Comparison of ENCODE assay signal across 1 cellular context in the genomic region with DNA sequence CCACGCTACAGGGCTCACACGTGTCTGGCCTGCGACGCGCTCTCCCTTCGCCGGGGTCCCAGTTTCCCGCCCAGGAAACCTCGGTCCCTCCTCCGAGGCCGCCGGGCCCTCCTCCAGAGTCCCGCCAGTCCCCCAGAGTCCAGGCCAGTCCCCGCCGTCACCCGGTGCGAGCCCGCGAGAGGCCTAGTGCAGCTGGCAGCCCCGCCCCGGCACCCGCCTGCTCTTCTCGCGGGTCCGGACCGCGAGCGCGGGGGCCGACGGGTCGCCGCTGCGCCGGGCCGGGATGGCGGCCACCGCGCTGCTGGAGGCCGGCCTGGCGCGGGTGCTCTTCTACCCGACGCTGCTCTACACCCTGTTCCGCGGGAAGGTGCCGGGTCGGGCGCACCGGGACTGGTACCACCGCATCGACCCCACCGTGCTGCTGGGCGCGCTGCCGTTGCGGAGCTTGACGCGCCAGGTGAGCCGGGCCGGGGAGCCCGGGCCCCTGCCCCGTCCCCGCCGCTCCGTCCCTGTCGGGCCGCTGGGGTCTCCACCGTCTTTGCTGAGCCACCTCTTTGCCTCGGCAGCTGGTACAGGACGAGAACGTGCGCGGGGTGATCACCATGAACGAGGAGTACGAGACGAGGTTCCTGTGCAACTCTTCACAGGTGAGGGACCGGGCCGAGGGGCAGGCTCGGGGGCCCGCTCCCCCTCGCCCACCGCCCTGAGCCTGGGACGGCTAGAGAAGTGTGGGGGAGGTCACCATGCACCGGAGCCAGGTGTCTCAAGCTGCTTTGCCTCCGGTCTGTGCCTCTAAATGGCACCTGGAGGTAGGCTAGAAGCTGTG.
TF ChIP-seq lines count a peak whose summit lies in the region.

A gene with protein sequence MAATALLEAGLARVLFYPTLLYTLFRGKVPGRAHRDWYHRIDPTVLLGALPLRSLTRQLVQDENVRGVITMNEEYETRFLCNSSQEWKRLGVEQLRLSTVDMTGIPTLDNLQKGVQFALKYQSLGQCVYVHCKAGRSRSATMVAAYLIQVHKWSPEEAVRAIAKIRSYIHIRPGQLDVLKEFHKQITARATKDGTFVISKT (plus strand): TSS at position 260 of the 826 bp plus-strand sequence. CDS start 24 bp downstream, at position 284.

TF ChIP-seq in HepG2, 621 proteins besides CTCF, POLR2A, EP300 and RAD21 (continued from another document and continues in another):
- TF ChIP-seq ZNF687 (CRISPR knock-in tag; IDR thresholded peaks at IDR 0.05) (peak; percentile 93), KLF15 (CRISPR knock-in tag; IDR thresholded peaks at IDR 0.05; ENCODE audit: borderline replicate concordance) (0 out of 2 replicates have a peak, but pooled peaks have one; percentile 25), ZNF75D (CRISPR knock-in tag; IDR thresholded peaks at IDR 0.05; ENCODE audit: borderline replicate concordance) (no peak), NFYC (CRISPR knock-in tag; IDR thresholded peaks at IDR 0.05) (no peak), NR2F2 (IDR thresholded peaks at IDR 0.05; ENCODE audit: borderline replicate concordance, low read depth) (peak; percentile 9; the same call in 1 of the 2 replicates), PCBP1 (IDR thresholded peaks at IDR 0.05; ENCODE audit: borderline replicate concordance, low read depth, low read length) (no peak), E2F2 (CRISPR knock-in tag; IDR thresholded peaks at IDR 0.05; ENCODE audit: borderline replicate concordance) (peak; percentile 39; the same call in 1 of the 2 replicates), MXD3 (CRISPR knock-in tag; IDR thresholded peaks at IDR 0.05) (peak; percentile 82; the same call in 1 of the 2 replicates), ZNF138 (CRISPR knock-in tag; IDR thresholded peaks at IDR 0.05; ENCODE audit: low read depth) (peak; percentile 84), GABPB1 (CRISPR knock-in tag; IDR thresholded peaks at IDR 0.05) (peak; percentile 71), ZNF331 (CRISPR knock-in tag; IDR thresholded peaks at IDR 0.05) (no peak), RXRA (CRISPR knock-in tag; IDR thresholded peaks at IDR 0.05) (peak; percentile 86; the same call in 1 of the 2 replicates), CBX2 (IDR thresholded peaks at IDR 0.05; ENCODE audit: low read depth, low read length) (no peak), CBX2 (CRISPR knock-in tag; IDR thresholded peaks at IDR 0.05; ENCODE audit: low read depth) (no peak), NR2F6 (IDR thresholded peaks at IDR 0.05) (no peak), NR2F6 (CRISPR knock-in tag; IDR thresholded peaks at IDR 0.05) (peak; percentile 4; the same call in 1 of the 2 replicates), ADNP (CRISPR knock-in tag; IDR thresholded peaks at IDR 0.05) (peak; percentile 48), ZNF709 (CRISPR knock-in tag; IDR thresholded peaks at IDR 0.05) (no peak; the same call in 1 of the 2 replicates), HMG20A (CRISPR knock-in tag; IDR thresholded peaks at IDR 0.05; ENCODE audit: borderline replicate concordance) (0 out of 2 replicates have a peak, but pooled peaks have one; percentile 8), AGO2 (optimal IDR thresholded peaks at IDR 0.05; ENCODE audit: low read depth, low read length) (peak; percentile 76), NR3C1 (CRISPR knock-in tag; IDR thresholded peaks at IDR 0.05) (no peak), ZNF691 (CRISPR knock-in tag; IDR thresholded peaks at IDR 0.05; ENCODE audit: borderline replicate concordance, low read depth) (no peak), ZNF703 (CRISPR knock-in tag; IDR thresholded peaks at IDR 0.05; ENCODE audit: borderline replicate concordance) (0 out of 2 replicates have a peak, but pooled peaks have one; percentile 35), ASH2L (IDR thresholded peaks at IDR 0.05; ENCODE audit: insufficient read length, low read depth, low read length) (peak; percentile 84), ZNF552 (CRISPR knock-in tag; IDR thresholded peaks at IDR 0.05; ENCODE audit: borderline replicate concordance) (0 out of 2 replicates have a peak, but pooled peaks have one; percentile 13), SUZ12 (IDR thresholded peaks at IDR 0.05; ENCODE audit: low read depth, low read length) (no peak), ZNF44 (CRISPR knock-in tag; IDR thresholded peaks at IDR 0.05) (peak; percentile 58; the same call in 1 of the 2 replicates), ZNF570 (CRISPR knock-in tag; IDR thresholded peaks at IDR 0.05; ENCODE audit: borderline replicate concordance) (peak; percentile 16; the same call in 1 of the 2 replicates), ZNF430 (CRISPR knock-in tag; IDR thresholded peaks at IDR 0.05) (peak; percentile 55), HNF1B (CRISPR knock-in tag; IDR thresholded peaks at IDR 0.05) (peak; percentile 6; the same call in 1 of the 2 replicates), ZNF564 (CRISPR knock-in tag; IDR thresholded peaks at IDR 0.05) (peak; percentile 85; the same call in 1 of the 2 replicates), NCOA1 (CRISPR knock-in tag; IDR thresholded peaks at IDR 0.05) (0 out of 2 replicates have a peak, but pooled peaks have one; percentile 88), ZSCAN30 (CRISPR knock-in tag; IDR thresholded peaks at IDR 0.05) (no peak)
- TF ChIP-seq, protein P1, sequence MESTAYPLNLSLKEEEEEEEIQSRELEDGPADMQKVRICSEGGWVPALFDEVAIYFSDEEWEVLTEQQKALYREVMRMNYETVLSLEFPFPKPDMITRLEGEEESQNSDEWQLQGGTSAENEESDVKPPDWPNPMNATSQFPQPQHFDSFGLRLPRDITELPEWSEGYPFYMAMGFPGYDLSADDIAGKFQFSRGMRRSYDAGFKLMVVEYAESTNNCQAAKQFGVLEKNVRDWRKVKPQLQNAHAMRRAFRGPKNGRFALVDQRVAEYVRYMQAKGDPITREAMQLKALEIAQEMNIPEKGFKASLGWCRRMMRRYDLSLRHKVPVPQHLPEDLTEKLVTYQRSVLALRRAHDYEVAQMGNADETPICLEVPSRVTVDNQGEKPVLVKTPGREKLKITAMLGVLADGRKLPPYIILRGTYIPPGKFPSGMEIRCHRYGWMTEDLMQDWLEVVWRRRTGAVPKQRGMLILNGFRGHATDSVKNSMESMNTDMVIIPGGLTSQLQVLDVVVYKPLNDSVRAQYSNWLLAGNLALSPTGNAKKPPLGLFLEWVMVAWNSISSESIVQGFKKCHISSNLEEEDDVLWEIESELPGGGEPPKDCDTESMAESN (CRISPR knock-in tag; conservative IDR thresholded peaks at IDR 0.05) = peak; percentile 48
- TF ChIP-seq, protein P2, sequence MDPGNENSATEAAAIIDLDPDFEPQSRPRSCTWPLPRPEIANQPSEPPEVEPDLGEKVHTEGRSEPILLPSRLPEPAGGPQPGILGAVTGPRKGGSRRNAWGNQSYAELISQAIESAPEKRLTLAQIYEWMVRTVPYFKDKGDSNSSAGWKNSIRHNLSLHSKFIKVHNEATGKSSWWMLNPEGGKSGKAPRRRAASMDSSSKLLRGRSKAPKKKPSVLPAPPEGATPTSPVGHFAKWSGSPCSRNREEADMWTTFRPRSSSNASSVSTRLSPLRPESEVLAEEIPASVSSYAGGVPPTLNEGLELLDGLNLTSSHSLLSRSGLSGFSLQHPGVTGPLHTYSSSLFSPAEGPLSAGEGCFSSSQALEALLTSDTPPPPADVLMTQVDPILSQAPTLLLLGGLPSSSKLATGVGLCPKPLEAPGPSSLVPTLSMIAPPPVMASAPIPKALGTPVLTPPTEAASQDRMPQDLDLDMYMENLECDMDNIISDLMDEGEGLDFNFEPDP (CRISPR knock-in tag; conservative IDR thresholded peaks at IDR 0.05) = 0 out of 2 replicates have a peak, but pooled peaks have one; percentile 74
- TF ChIP-seq, protein P3, sequence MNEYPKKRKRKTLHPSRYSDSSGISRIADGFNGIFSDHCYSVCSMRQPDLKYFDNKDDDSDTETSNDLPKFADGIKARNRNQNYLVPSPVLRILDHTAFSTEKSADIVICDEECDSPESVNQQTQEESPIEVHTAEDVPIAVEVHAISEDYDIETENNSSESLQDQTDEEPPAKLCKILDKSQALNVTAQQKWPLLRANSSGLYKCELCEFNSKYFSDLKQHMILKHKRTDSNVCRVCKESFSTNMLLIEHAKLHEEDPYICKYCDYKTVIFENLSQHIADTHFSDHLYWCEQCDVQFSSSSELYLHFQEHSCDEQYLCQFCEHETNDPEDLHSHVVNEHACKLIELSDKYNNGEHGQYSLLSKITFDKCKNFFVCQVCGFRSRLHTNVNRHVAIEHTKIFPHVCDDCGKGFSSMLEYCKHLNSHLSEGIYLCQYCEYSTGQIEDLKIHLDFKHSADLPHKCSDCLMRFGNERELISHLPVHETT (CRISPR knock-in tag; conservative IDR thresholded peaks at IDR 0.05) = peak; percentile 63; the same call in 1 of the 2 replicates
- TF ChIP-seq, protein P4, sequence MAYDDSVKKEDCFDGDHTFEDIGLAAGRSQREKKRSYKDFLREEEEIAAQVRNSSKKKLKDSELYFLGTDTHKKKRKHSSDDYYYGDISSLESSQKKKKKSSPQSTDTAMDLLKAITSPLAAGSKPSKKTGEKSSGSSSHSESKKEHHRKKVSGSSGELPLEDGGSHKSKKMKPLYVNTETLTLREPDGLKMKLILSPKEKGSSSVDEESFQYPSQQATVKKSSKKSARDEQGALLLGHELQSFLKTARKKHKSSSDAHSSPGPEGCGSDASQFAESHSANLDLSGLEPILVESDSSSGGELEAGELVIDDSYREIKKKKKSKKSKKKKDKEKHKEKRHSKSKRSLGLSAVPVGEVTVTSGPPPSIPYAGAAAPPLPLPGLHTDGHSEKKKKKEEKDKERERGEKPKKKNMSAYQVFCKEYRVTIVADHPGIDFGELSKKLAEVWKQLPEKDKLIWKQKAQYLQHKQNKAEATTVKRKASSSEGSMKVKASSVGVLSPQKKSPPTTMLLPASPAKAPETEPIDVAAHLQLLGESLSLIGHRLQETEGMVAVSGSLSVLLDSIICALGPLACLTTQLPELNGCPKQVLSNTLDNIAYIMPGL (CRISPR knock-in tag; IDR thresholded peaks at IDR 0.05; ENCODE audit: borderline replicate concordance in 1 of 2, low read depth in 1 of 2) = peak in 1 of 2 experiments; percentile 54; a peak in 2 of 4 replicates
- TF ChIP-seq, protein P5, sequence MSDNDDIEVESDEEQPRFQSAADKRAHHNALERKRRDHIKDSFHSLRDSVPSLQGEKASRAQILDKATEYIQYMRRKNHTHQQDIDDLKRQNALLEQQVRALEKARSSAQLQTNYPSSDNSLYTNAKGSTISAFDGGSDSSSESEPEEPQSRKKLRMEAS (IDR thresholded peaks at IDR 0.05) = peak; percentile 94
- TF ChIP-seq, protein P6, sequence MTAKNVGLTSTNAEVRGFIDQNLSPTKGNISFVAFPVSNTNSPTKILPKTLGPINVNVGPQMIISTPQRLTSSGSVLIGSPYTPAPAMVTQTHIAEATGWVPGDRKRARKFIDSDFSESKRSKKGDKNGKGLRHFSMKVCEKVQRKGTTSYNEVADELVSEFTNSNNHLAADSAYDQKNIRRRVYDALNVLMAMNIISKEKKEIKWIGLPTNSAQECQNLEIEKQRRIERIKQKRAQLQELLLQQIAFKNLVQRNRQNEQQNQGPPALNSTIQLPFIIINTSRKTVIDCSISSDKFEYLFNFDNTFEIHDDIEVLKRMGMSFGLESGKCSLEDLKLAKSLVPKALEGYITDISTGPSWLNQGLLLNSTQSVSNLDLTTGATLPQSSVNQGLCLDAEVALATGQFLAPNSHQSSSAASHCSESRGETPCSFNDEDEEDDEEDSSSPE (CRISPR knock-in tag; IDR thresholded peaks at IDR 0.05) = peak; percentile 93
